ENCODE assay signal across 18 cellular contexts in the genomic region with DNA sequence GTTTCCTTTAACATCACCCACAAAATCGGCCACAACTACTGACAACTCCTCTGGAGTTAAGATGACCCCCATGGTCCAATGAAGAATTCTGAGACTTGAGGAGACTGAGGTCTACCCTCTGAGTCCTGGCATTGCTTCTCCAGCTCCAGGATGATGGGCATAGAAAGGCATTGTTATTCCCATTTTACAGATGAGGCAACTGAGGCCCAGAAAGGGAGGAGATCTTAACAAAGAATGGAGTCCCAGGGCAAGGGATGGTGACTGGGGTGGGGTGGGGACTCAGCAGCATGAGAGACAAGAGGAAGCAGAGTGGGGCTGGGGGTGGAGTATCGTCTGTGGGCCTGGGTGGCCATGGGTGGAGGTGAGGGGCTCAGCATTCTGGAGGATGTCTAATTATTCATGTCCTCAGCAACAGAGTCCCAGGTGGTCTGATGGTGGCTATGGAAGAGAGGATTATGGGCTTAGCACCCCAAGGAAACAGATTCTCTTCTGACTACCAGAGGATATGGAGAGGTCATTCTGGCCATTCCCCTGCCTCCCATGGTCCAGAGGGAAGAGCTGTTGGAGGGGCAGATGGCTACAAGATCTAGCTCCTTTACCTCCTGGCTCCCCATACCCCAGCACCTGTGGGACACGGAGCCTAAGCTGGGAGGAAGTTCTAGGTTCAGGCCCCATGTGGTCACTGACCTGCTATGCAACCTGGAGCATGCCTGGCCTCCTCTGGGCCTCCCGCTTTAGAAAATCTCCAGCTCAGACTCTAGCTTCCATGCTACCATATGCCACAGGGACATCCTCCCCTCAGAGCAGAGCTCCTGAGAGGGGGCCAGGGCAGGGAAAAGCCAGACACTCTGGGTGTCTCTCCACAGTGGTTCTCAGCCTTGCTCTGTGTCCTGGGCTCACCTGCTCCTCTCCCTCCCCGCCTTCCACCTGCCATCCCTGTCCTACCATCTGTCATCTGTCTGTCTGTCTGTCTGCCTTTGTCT. TPM values are rescaled to one million over a fixed set of nuclear protein-coding genes. Genes with fewer than 3 reads are reported as not detected.
DNase-seq lines count a peak whose midpoint lies in the region; ATAC-seq, FAIRE-seq and TF ChIP-seq lines count a peak whose summit lies in the region.
"Had no signal": no experiment of that assay in that cellular context is flagged by ENCODE, and none has a peak within 500 bp of the region (broad histone marks: within the 10 kb centered on the region; RNA-seq: fewer than 3 reads in every experiment).

No MANE protein-coding gene starts in this region.

- ATAC-seq in A549 (peak; percentile 26 to 27; a peak in 2 of 6 replicates), HG03108 (IDR thresholded peaks at IDR 0.05; ENCODE audit: unreplicated experiment) (no peak)
- no peak for ATAC-seq in activated naive CD8-positive, alpha-beta T cell treated with anti-CD3 and anti-CD28 coated beads, Interleukin-2, amount 50 U/mL, for 24 hours
- ATAC-seq: GM12878 had no signal

- H3K27me3 ChIP-seq in Loucy (ENCODE audit: insufficient read depth, low read length, poor library complexity, severe bottlenecking) (no peaks in the 10 kb centered on the region), H1 (replicated peaks in 1 of 4; ENCODE audit: control insufficient read depth in 3 of 4, extremely low read depth in 1 of 4, insufficient read depth in 3 of 4, low read length in 3 of 4) (peaks cover 58 to 83% (median 79%) of the 10 kb centered on the region in 4 experiments)
- H3K27me3 ChIP-seq: Peyer's patch had no signal

- H3K36me3 ChIP-seq in Loucy (ENCODE audit: insufficient read depth, low read length) (no peaks in the 10 kb centered on the region), H1 (ENCODE audit: control insufficient read depth in 2 of 4, insufficient read depth in 4 of 4, low read length in 3 of 4) (no peaks in the 10 kb centered on the region)
- H3K36me3 ChIP-seq: Peyer's patch had no signal

- H2AFZ ChIP-seq in Loucy (ENCODE audit: low read length) (peak overlapping the region; percentile 57; the same call in 1 of the 2 replicates), H1 (ENCODE audit: low read length) (no peak overlapping the region)

- H4K8ac ChIP-seq in H1 (ENCODE audit: extremely low read depth, insufficient read depth, low read length) = no peak overlapping the region

- no peak overlapping the region for H2BK120ac ChIP-seq in H1 (replicated peaks; ENCODE audit: low read depth, low read length)

- peak overlapping the region; percentile 86; the same call in 1 of the 2 replicates for H2BK20ac ChIP-seq in H1 (ENCODE audit: low read length)

- H3K79me1 ChIP-seq in H1 (ENCODE audit: low read depth, low read length) = no peaks in the 10 kb centered on the region

- H4K91ac ChIP-seq in H1 (replicated peaks; ENCODE audit: insufficient read length, low read length) = peak overlapping the region; percentile 26

- H2AK5ac ChIP-seq in H1 (ENCODE audit: low read depth, low read length) = no peak overlapping the region

- CTCF ChIA-PET in A549 (lab: Yijun Ruan, JAX) = interaction anchor here (0.6 to 12.1 kb wide), 7 partner anchors 10 to 580 kb away, joined by 3 to 235 read pairs (median 3); a partner anchor contains a TSS
- CTCF ChIA-PET in H1 (lab: Charles Lee; ENCODE audit: partially characterized antibody) = interaction anchor here (0.6 to 20.4 kb wide), 16 partner anchors 8 to 197 kb away, joined by 3 to 497 read pairs (median 6); no protein-coding TSS in a partner anchor

- no peak overlapping the region for H4K5ac ChIP-seq in H1 (ENCODE audit: insufficient read length, low read depth, low read length)

- no peak overlapping the region for H3K27ac Mint-ChIP-seq in activated naive CD8-positive, alpha-beta T cell treated with anti-CD3 and anti-CD28 coated beads, Interleukin-2, amount 50 U/mL, for 24 hours

- no peaks in the 10 kb centered on the region for H3F3A ChIP-seq in Loucy (ENCODE audit: low read depth)

- H4K20me1 ChIP-seq in Loucy (ENCODE audit: insufficient read depth, low read length, poor library complexity, severe bottlenecking) (no peaks in the 10 kb centered on the region), H1 (replicated peaks in 1 of 2; ENCODE audit: control insufficient read depth in 1 of 2, insufficient read depth in 2 of 2, low read length in 2 of 2) (peaks cover 3 to 6% of the 10 kb centered on the region in 2 experiments)

- H3K4me3 ChIP-seq in A549 = no peak overlapping the region
- H3K4me3 ChIP-seq in Loucy (ENCODE audit: low read length, poor library complexity, severe bottlenecking) = no peak overlapping the region
- H3K4me3 ChIP-seq in H1 (ENCODE audit: extremely low read depth in 1 of 4, insufficient read depth in 2 of 4, low read depth in 3 of 4, low read length in 4 of 4) = peak overlapping the region in 1 of 4 experiments; percentile 41; a peak in 1 of 8 replicates
- H3K4me3 ChIP-seq: GM12878, Peyer's patch had no signal

- WGBS in A549 (ENCODE audit: missing lambda C conversion rate) = 62% methylated on average over 5 of the region's 5 CpGs
- WGBS in H1 (ENCODE audit: extremely low coverage in 1 of 2, insufficient coverage in 1 of 2, insufficient read length in 1 of 2, insufficient replicate concordance in 2 of 2, low coverage in 1 of 2, low lambda C conversion rate in 2 of 2, missing lambda C conversion rate in 1 of 2), 2 experiments = 68% methylated on average over 4 of the region's 5 CpGs; no CpG with 5 or more reads in 1 of the 2 experiments

- H3K4me2 ChIP-seq in A549 (no peak overlapping the region), Loucy (ENCODE audit: low read depth, low read length, poor library complexity, severe bottlenecking) (no peak overlapping the region), H1 (ENCODE audit: insufficient read depth in 1 of 2, low read depth in 2 of 2, low read length in 2 of 2) (peak overlapping the region; percentile 36 to 42)

- no peak overlapping the region for H3K14ac ChIP-seq in H1 (ENCODE audit: insufficient read length)

- TF ChIP-seq CTCF in A549 (IDR thresholded peaks at IDR 0.05) = no peak
- TF ChIP-seq CTCF in D721Med (IDR thresholded peaks at IDR 0.05; ENCODE audit: insufficient read depth, missing control alignments) = no peak
- no peak for TF ChIP-seq CTCF in Loucy (conservative IDR thresholded peaks at IDR 0.05; ENCODE audit: low read length)
- TF ChIP-seq CTCF in H1 (IDR thresholded peaks at IDR 0.05; ENCODE audit: control extremely low read depth in 1 of 3, insufficient read depth in 1 of 3, low read depth in 1 of 3, low read length in 3 of 3) = no peak

- no peaks in the 10 kb centered on the region for H3K9me3 Mint-ChIP-seq in activated naive CD8-positive, alpha-beta T cell treated with anti-CD3 and anti-CD28 coated beads, Interleukin-2, amount 50 U/mL, for 24 hours

- H3K4ac ChIP-seq in H1 (replicated peaks; ENCODE audit: insufficient read length, low read depth, low read length) = no peak overlapping the region

- peaks cover 12% of the 10 kb centered on the region for H3K23me2 ChIP-seq in H1 (ENCODE audit: low read depth, low read length)

- TF ChIP-seq POLR2A in A549 (IDR thresholded peaks at IDR 0.05; ENCODE audit: low read length) (no peak), H1 (IDR thresholded peaks at IDR 0.05; ENCODE audit: control extremely low read depth in 1 of 2, low read depth in 2 of 2, low read length in 2 of 2) (no peak)

- DNase-seq in A549 (ENCODE audit: low read depth in 1 of 2, low spot score in 1 of 2) (no peak), D721Med (ENCODE audit: insufficient read length, low spot score) (peak; percentile 50), H1 (ENCODE audit: low read depth in 1 of 2, low spot score in 2 of 2) (no peak), NCI-H1417 treated with DMSO at 0.1 percent for 48 hours (lab: John Stamatoyannopoulos, UW) (no peak)
- no peak for DNase-seq in activated naive CD8-positive, alpha-beta T cell treated with anti-CD3 and anti-CD28 coated beads, Interleukin-2, amount 50 U/mL, for 24 hours
- DNase-seq: AML-193, KBM-7, NCI-H1105 treated with DMSO at 0.1 percent for 48 hours, NCI-H1694 treated with DMSO at 0.1 percent for 48 hours, Peyer's patch, SW 1271, T-helper 2 cell had no signal

- FAIRE-seq in A549 (lab: Jason Lieb, UNC) = no peak
- no peak for FAIRE-seq in D721Med (lab: Jason Lieb, UNC)
- no peak for FAIRE-seq in H1 (lab: Jason Lieb, UNC)
- FAIRE-seq: GM12878, GM19239, H54 had no signal

- H3K4me1 ChIP-seq in A549 (peaks cover 7% of the 10 kb centered on the region; the same call in 1 of the 3 replicates), Loucy (ENCODE audit: insufficient read depth, low read length, poor library complexity, severe bottlenecking) (no peaks in the 10 kb centered on the region), H1 (replicated peaks in 1 of 4; ENCODE audit: control insufficient read depth in 3 of 4, insufficient read depth in 4 of 4, low read length in 3 of 4) (peaks cover 4 to 28% (median 19%) of the 10 kb centered on the region in 4 experiments)

- H2BK15ac ChIP-seq in H1 (ENCODE audit: low read length) = peak overlapping the region; percentile 99; the same call in 1 of the 2 replicates

- no peak for TF ChIP-seq EP300 in A549 (IDR thresholded peaks at IDR 0.05)
- no peak for TF ChIP-seq EP300 in H1 (IDR thresholded peaks at IDR 0.05; ENCODE audit: borderline replicate concordance in 1 of 2, low read depth in 2 of 2, low read length in 2 of 2)

- no peaks in the 10 kb centered on the region for H3K79me2 ChIP-seq in Loucy (ENCODE audit: insufficient read depth, low read length)
- H3K79me2 ChIP-seq in H1 (ENCODE audit: control insufficient read depth in 1 of 2, insufficient read depth in 2 of 2, low read length in 2 of 2) = no peaks in the 10 kb centered on the region

- H3K18ac ChIP-seq in H1 (ENCODE audit: extremely low read depth, low read length) = peak overlapping the region; percentile 48; the same call in 1 of the 2 replicates

- POLR2A ChIA-PET in A549 (lab: Yijun Ruan, JAX) (no interaction called here), H1 (lab: Charles Lee; ENCODE audit: partially characterized antibody) (interaction anchor here (1.0 to 2.4 kb wide), 6 partner anchors 7 to 73 kb away, joined by 3 to 7 read pairs (median 5); no protein-coding TSS in a partner anchor)

- no peak overlapping the region for H3K27ac ChIP-seq in A549
- no peak overlapping the region for H3K27ac ChIP-seq in H1 (ENCODE audit: low read depth, low read length)
- H3K27ac ChIP-seq: C4-2B, Peyer's patch had no signal

- peaks cover 5% of the 10 kb centered on the region for H3K4me1 Mint-ChIP-seq in activated naive CD8-positive, alpha-beta T cell treated with anti-CD3 and anti-CD28 coated beads, Interleukin-2, amount 50 U/mL, for 24 hours

- no peaks in the 10 kb centered on the region for H3K36me3 Mint-ChIP-seq in activated naive CD8-positive, alpha-beta T cell treated with anti-CD3 and anti-CD28 coated beads, Interleukin-2, amount 50 U/mL, for 24 hours (ENCODE audit: low read depth)

- no peak overlapping the region for H3K9ac ChIP-seq in Loucy (ENCODE audit: low read depth, low read length, poor library complexity, severe bottlenecking)
- H3K9ac ChIP-seq in H1 (replicated peaks in 1 of 4; ENCODE audit: extremely low read depth in 1 of 4, low read depth in 3 of 4, low read length in 3 of 4) = no peak overlapping the region

- H3K27me3 Mint-ChIP-seq in activated naive CD8-positive, alpha-beta T cell treated with anti-CD3 and anti-CD28 coated beads, Interleukin-2, amount 50 U/mL, for 24 hours = peaks cover 61% of the 10 kb centered on the region

- no peak overlapping the region for H3K23ac ChIP-seq in H1 (ENCODE audit: insufficient read length)

- no peak for TF ChIP-seq RAD21 in A549 (conservative IDR thresholded peaks at IDR 0.05 in 1 of 2, IDR thresholded peaks at IDR 0.05 in 1 of 2)
- TF ChIP-seq RAD21 in H1 (IDR thresholded peaks at IDR 0.05 in 1 of 2, conservative IDR thresholded peaks at IDR 0.05 in 1 of 2; ENCODE audit: low read depth in 2 of 2, low read length in 2 of 2) = no peak

- H3K4me3 Mint-ChIP-seq in activated naive CD8-positive, alpha-beta T cell treated with anti-CD3 and anti-CD28 coated beads, Interleukin-2, amount 50 U/mL, for 24 hours = no peak overlapping the region

- no peak overlapping the region for H2BK5ac ChIP-seq in H1 (ENCODE audit: low read depth, low read length)

- no peaks in the 10 kb centered on the region for H3K9me2 ChIP-seq in Loucy (replicated peaks; ENCODE audit: low read depth, low read length)

- H3K56ac ChIP-seq in H1 (replicated peaks; ENCODE audit: insufficient read length, low read depth, low read length) = no peak overlapping the region

- peak overlapping the region; percentile 97; the same call in 1 of the 2 replicates for H2BK12ac ChIP-seq in H1 (ENCODE audit: low read depth, low read length)

- H3K9me3 ChIP-seq in A549 = no peaks in the 10 kb centered on the region
- no peaks in the 10 kb centered on the region for H3K9me3 ChIP-seq in Loucy (ENCODE audit: insufficient read depth, low read depth, low read length)
- no peaks in the 10 kb centered on the region for H3K9me3 ChIP-seq in H1 (ENCODE audit: insufficient read depth in 2 of 2, low read depth in 1 of 2, low read length in 1 of 2)
- H3K9me3 ChIP-seq: Peyer's patch had no signal

RNA-seq across cellular contexts. Expression of gene DMBX1, which starts 37.4 kb away (rescaled TPM):
- polyA plus RNA-seq in A549 (2011; rRNA removed) = 0.40 and 0.44 TPM in 2 replicates
- 0.82 and 1.2 TPM in 2 replicates for polyA plus RNA-seq in A549 (2012; cell fraction: cytosol; rRNA removed)
- polyA plus RNA-seq in A549 (2012; cell fraction: nucleus; rRNA removed) = 3.5 and 4.2 TPM in 2 replicates
- polyA plus RNA-seq in A549 (2017; fragmentation: RNase III; extraction: RNeasy Plus Mini Kit Qiagen cat#74134 plus additional on column Dnase treatment) = 1.1 to 2.2 TPM (median 1.7 TPM) in 3 replicates
- polyA minus RNA-seq in A549 (2011; rRNA and poly(A)+ RNA removed) = 0.44 and 0.87 TPM in 2 replicates
- 0.30 TPM in 1 of 2 replicates, not detected in the other for total RNA-seq in H1 (2021; fragmentation: NEBNext Ultra II Directional; extraction: Animal tissue kit (Norgen Biotek cat#: 25700))
- polyA plus RNA-seq in H1 (2011; rRNA removed) = 0.23 and 0.36 TPM in 2 replicates
- 0.26 TPM for polyA plus RNA-seq in H1 (2011; cell fraction: cytosol; rRNA removed)
- 0.53 TPM for polyA plus RNA-seq in H1 (2011; cell fraction: nucleus; rRNA removed)
- 0.24 to 0.30 TPM (median 0.27 TPM) in 4 replicates for polyA plus RNA-seq in H1 (2012, experiment 1 of 2)
- 0.12 TPM for polyA plus RNA-seq in H1 (2012, experiment 2 of 2)
- 0.06 TPM for polyA plus RNA-seq in H1 (2013, experiment 1 of 2)
- polyA plus RNA-seq in H1 (2013, experiment 2 of 2) = 0.09 TPM
- polyA minus RNA-seq in H1 (2011; rRNA and poly(A)+ RNA removed) = 0.07 and 0.41 TPM in 2 replicates
- 0.51 TPM for polyA minus RNA-seq in H1 (2011; cell fraction: cytosol; rRNA and poly(A)+ RNA removed)
- polyA minus RNA-seq in H1 (2011; cell fraction: nucleus; rRNA and poly(A)+ RNA removed) = 0.20 TPM
- total RNA-seq: GM12878, Peyer's patch had no signal

RNA-seq across cellular contexts. Expression of gene FAAH, which starts 58.1 kb away (rescaled TPM):
- 0.66 and 1.2 TPM in 2 replicates for polyA plus RNA-seq in A549 (2011; rRNA removed)
- polyA plus RNA-seq in A549 (2012; cell fraction: cytosol; rRNA removed) = 1.00 and 1.2 TPM in 2 replicates
- 8.3 and 10.3 TPM in 2 replicates for polyA plus RNA-seq in A549 (2012; cell fraction: nucleus; rRNA removed)
- 0.98 to 1.3 TPM (median 1.2 TPM) in 3 replicates for polyA plus RNA-seq in A549 (2017; fragmentation: RNase III; extraction: RNeasy Plus Mini Kit Qiagen cat#74134 plus additional on column Dnase treatment)
- 1.2 and 1.8 TPM in 2 replicates for polyA minus RNA-seq in A549 (2011; rRNA and poly(A)+ RNA removed)
- 43.5 and 47.3 TPM in 2 replicates for total RNA-seq in H1 (2021; fragmentation: NEBNext Ultra II Directional; extraction: Animal tissue kit (Norgen Biotek cat#: 25700))
- 41.2 and 67.2 TPM in 2 replicates for polyA plus RNA-seq in H1 (2011; rRNA removed)
- polyA plus RNA-seq in H1 (2011; cell fraction: cytosol; rRNA removed) = 55.2 TPM
- polyA plus RNA-seq in H1 (2011; cell fraction: nucleus; rRNA removed) = 219 TPM
- 49.6 to 60.3 TPM (median 56.9 TPM) in 4 replicates for polyA plus RNA-seq in H1 (2012, experiment 1 of 2)
- 29.1 TPM for polyA plus RNA-seq in H1 (2012, experiment 2 of 2)
- 11.5 TPM for polyA plus RNA-seq in H1 (2013, experiment 1 of 2)
- polyA plus RNA-seq in H1 (2013, experiment 2 of 2) = 10.3 TPM
- 25.1 and 26.5 TPM in 2 replicates for polyA minus RNA-seq in H1 (2011; rRNA and poly(A)+ RNA removed)
- 23.8 TPM for polyA minus RNA-seq in H1 (2011; cell fraction: cytosol; rRNA and poly(A)+ RNA removed)
- 51.8 TPM for polyA minus RNA-seq in H1 (2011; cell fraction: nucleus; rRNA and poly(A)+ RNA removed)

Comparison
In these comparisons a context has a peak if more than half of its experiments do, and no peak if none do; other contexts are left out.
1. ATAC-seq: peak in A549 (2 of 2); none in HG03108 (single experiment) and activated naive CD8-positive, alpha-beta T cell treated with anti-CD3 and anti-CD28 coated beads, Interleukin-2, amount 50 U/mL, for 24 hours (single experiment).
2. H3K4me2 ChIP-seq: peak in H1 (2 of 2); none in A549 (single experiment) and Loucy (single experiment).